8 cellular contexts compared by ENCODE assay signal in the genomic region with DNA sequence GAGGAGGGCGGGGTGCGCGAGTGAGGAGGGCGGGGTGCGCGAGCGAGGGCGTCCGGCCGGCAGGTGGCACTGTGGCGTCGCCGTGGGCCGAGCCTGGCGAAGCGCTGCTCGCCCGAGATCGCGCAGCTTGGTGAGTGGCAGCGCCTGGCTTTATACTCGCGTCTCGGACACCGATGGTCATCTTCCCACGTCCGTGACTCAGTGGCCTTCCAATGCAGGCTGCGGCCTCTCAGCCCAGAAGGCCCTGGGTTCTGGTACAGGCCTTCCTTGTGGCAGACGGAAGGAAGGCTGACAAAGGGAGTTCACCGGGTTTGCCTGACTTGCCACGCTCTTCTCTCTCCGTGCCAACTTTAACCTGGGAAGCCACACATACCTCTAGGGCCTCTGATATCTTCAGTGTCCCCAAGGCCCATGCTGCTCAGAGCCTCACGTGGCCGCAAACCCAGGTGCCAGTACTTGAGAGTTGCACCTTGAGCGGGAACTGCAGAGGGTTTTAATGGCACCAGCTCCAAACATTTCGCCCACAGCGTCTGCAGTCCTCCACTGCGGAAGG.
DNase-seq lines count a peak whose midpoint lies in the region; ATAC-seq lines count a peak whose summit lies in the region.

No MANE protein-coding gene starts in this region.

- no peaks in the 10 kb centered on the region for H3K27me3 ChIP-seq in Karpas-422 (ENCODE audit: low read length)

- no peak overlapping the region for H3K4me3 ChIP-seq in Karpas-422 (ENCODE audit: low read length)

- no peaks in the 10 kb centered on the region for H3K4me1 ChIP-seq in Karpas-422 (ENCODE audit: low read length)

- DNase-seq in G401 (ENCODE audit: low spot score) (peak; percentile 79), Kasumi-1 (lab: John Stamatoyannopoulos, UW) (peak; percentile 48 to 57), cerebellar cortex (ENCODE audit: low spot score) (peak; percentile 76), kidney glomerular epithelial cell (lab: John Stamatoyannopoulos, UW) (peak; percentile 65), Karpas-422 (no peak)
- peak; percentile 92 for DNase-seq in activated CD4-positive, CD25-positive, alpha-beta regulatory T cell treated with anti-CD3 and anti-CD28 coated beads, Interleukin-2, amount 50 U/mL, for 72 hours
- DNase-seq in stimulated activated CD4-positive, alpha-beta T cell treated with anti-CD3 and anti-CD28 coated beads, Interleukin-15, amount 100 ng/mL, for 48 hours (ENCODE audit: low read depth in 2 of 2) = peak; percentile 60 to 79

- H3K9ac ChIP-seq in Karpas-422 (ENCODE audit: low read length) = no peak overlapping the region

- no peaks in the 10 kb centered on the region for H3K36me3 ChIP-seq in Karpas-422 (ENCODE audit: insufficient read depth, low read length)

- H2AFZ ChIP-seq in Karpas-422 (ENCODE audit: low read length) = no peak overlapping the region

- peak; percentile 65 for ATAC-seq in GM21737 (IDR thresholded peaks at IDR 0.05; ENCODE audit: unreplicated experiment)

- H3K9me3 ChIP-seq in Karpas-422 (ENCODE audit: low read length) = no peaks in the 10 kb centered on the region

- H3K27ac ChIP-seq in Karpas-422 (ENCODE audit: low read length) = no peak overlapping the region

- H3K4me2 ChIP-seq in Karpas-422 (ENCODE audit: low read depth, low read length, poor library complexity, severe bottlenecking) = no peak overlapping the region

- H3K79me2 ChIP-seq in Karpas-422 (ENCODE audit: low read length) = no peaks in the 10 kb centered on the region

- no peaks in the 10 kb centered on the region for H4K20me1 ChIP-seq in Karpas-422 (ENCODE audit: insufficient read depth, low read depth, low read length)

- H3K9me2 ChIP-seq in Karpas-422 (replicated peaks; ENCODE audit: insufficient read depth, low read length) = no peaks in the 10 kb centered on the region

- in situ Hi-C loops in G401 (cut with HindIII; ENCODE audit: low sequenced_read_pairs) = no loop called here
